Comparison of ENCODE assay signal across 14 cellular contexts in the genomic region with DNA sequence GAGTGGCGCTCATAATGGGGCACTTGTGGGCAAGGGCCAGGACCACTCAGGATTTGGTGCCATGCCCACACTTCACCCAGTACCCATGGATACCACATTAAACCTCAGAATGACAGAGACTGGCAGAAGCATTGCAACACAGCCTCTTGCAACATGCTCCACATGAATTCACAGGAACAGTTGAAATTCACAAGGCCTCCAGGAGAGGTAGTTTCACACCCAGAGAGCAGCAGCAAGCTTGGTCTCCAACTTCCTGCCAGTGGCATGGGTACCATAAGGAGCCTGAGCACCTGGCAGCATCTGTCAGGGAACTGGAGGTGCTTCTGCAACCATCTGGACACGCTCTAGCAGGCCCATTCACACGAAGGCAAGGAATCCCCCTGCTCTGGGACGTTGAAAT.
DNase-seq lines count a peak whose midpoint lies in the region; ATAC-seq and TF ChIP-seq lines count a peak whose summit lies in the region.
"Had no signal": no experiment of that assay in that cellular context is flagged by ENCODE, and none has a peak within 500 bp of the region (broad histone marks: within the 10 kb centered on the region; RNA-seq: fewer than 3 reads in every experiment).

No MANE protein-coding gene starts in this region.

- no peak overlapping the region for H3K4me3 ChIP-seq in thyroid gland (replicated peaks in 1 of 3)
- H3K4me3 ChIP-seq in ascending aorta = no peak overlapping the region

- DNase-seq in HuH-7 (ENCODE audit: low spot score) (peak; percentile 49), RPMI8226 (peak; percentile 56), fibroblast of the conjunctiva (ENCODE audit: low read depth) (peak; percentile 27), thyroid gland (peak; percentile 65 to 68), ascending aorta (ENCODE audit: low spot score in 2 of 2) (no peak), activated T-cell treated with anti-CD3 and anti-CD28 coated beads for 4 hours (no peak)
- DNase-seq: activated CD4-positive, alpha-beta T cell treated with anti-CD3 and anti-CD28 coated beads for 1 hour; activated gamma-delta T cell; dermis blood vessel endothelial cell; NCI-H1694; SHP77 treated with DMSO at 0.1 percent for 48 hours had no signal

- H3K27me3 ChIP-seq in thyroid gland (no peaks in the 10 kb centered on the region), ascending aorta (no peaks in the 10 kb centered on the region)

- TF ChIP-seq CTCF in thyroid gland (IDR thresholded peaks at IDR 0.05) (peak in 3 of 6 experiments; percentile 29 to 45 (median 39)), ascending aorta (IDR thresholded peaks at IDR 0.05) (no peak)

- ATAC-seq in HG02763 (IDR thresholded peaks at IDR 0.05; ENCODE audit: unreplicated experiment) = no peak
- ATAC-seq: HCT116; stimulated activated effector memory CD8-positive, alpha-beta T cell treated with anti-CD3 and anti-CD28 coated beads, Interleukin-12 subunit alpha, Interleukin-12 subunit beta, amount 100 ng/mL, for 72 hours had no signal

- WGBS in thyroid gland, 2 donors = 46 to 61% methylated on average over 4 of the region's 4 CpGs

- no peaks in the 10 kb centered on the region for H3K9me3 ChIP-seq in thyroid gland
- no peaks in the 10 kb centered on the region for H3K9me3 ChIP-seq in ascending aorta

- intact Hi-C loops in thyroid gland (cut with DNase I) = no loop called here
- intact Hi-C loops in ascending aorta (cut with DNase I) = no loop called here

- TF ChIP-seq POLR2A in thyroid gland (IDR thresholded peaks at IDR 0.05) = no peak

- H3K27ac ChIP-seq in thyroid gland (no peak overlapping the region), ascending aorta (no peak overlapping the region)

- H3K4me1 ChIP-seq in thyroid gland = peaks cover 6 to 13% of the 10 kb centered on the region in 2 donors
- H3K4me1 ChIP-seq in ascending aorta = peaks cover 0 to 13% of the 10 kb centered on the region in 2 donors

- H3K36me3 ChIP-seq in thyroid gland (no peaks in the 10 kb centered on the region), ascending aorta (no peaks in the 10 kb centered on the region)

Comparison
In these comparisons a context has a peak if more than half of its experiments do, and no peak if none do; other contexts are left out.
1. DNase-seq: peak in HuH-7 (single experiment), RPMI8226 (single experiment), fibroblast of the conjunctiva (single experiment) and thyroid gland (2 of 2); none in ascending aorta (0 of 2) and activated T-cell treated with anti-CD3 and anti-CD28 coated beads for 4 hours (single experiment).